ENCODE assay signal across 18 cellular contexts in genomic region chr10:102670871-102671434, GRCh38. TPM values are rescaled to one million over a fixed set of nuclear protein-coding genes. Genes with fewer than 3 reads are reported as not detected.
DNase-seq lines count a peak whose midpoint lies in the region; ATAC-seq and TF ChIP-seq lines count a peak whose summit lies in the region.
"Had no signal": no experiment of that assay in that cellular context is flagged by ENCODE, and none has a peak within 500 bp of the region (broad histone marks: within the 10 kb centered on the region; RNA-seq: fewer than 3 reads in every experiment).

No MANE protein-coding gene starts in this region.

- POLR2A ChIA-PET in CD4-positive, alpha-beta T cell (lab: Charles Lee), result interaction anchor here (1.0 to 1.3 kb wide), 4 partner anchors 10 to 43 kb away, joined by 3 to 6 read pairs (median 4); partner anchors contain the start of genes ARL3, SFXN2 and TRIM8

- H3K27me3 ChIP-seq in CD4-positive, alpha-beta T cell (ENCODE audit: control insufficient read depth, insufficient read depth, low read length), result no peaks in the 10 kb centered on the region
- H3K27me3 ChIP-seq: Peyer's patch had no signal

- H3K4me3 Mint-ChIP-seq in CD4-positive, alpha-beta T cell, result peak overlapping the region; percentile 25
- H3K4me3 Mint-ChIP-seq: type B pancreatic cell had no signal

- no peak overlapping the region for H3K27ac Mint-ChIP-seq in CD4-positive, alpha-beta T cell
- H3K27ac Mint-ChIP-seq: type B pancreatic cell had no signal

- H3K9me3 ChIP-seq in CD4-positive, alpha-beta T cell (ENCODE audit: control insufficient read depth, low read length), result no peaks in the 10 kb centered on the region
- H3K9me3 ChIP-seq in mesodermal cell (ENCODE audit: control insufficient read depth, low read length), result no peaks in the 10 kb centered on the region
- H3K9me3 ChIP-seq: Peyer's patch had no signal

- peaks cover 69% of the 10 kb centered on the region for H3K4me1 ChIP-seq in mesodermal cell (ENCODE audit: control insufficient read depth, insufficient read depth, low read length, poor library complexity, severe bottlenecking)

- H3K4me3 ChIP-seq in mesodermal cell (ENCODE audit: extremely low read depth, insufficient read depth, low read length, poor library complexity, severe bottlenecking), result no peak overlapping the region
- H3K4me3 ChIP-seq: GM23248, Peyer's patch had no signal

- peaks cover 61% of the 10 kb centered on the region for H3K4me1 Mint-ChIP-seq in CD4-positive, alpha-beta T cell (ENCODE audit: low read depth)

- intact Hi-C loops in CD4-positive, alpha-beta T cell (cut with DNase I, micrococcal nuclease), result no loop called here

- no peak for DNase-seq in CD4-positive, alpha-beta T cell
- peak; percentile 12 for DNase-seq in HuH-7 (ENCODE audit: low spot score)
- DNase-seq in activated gamma-delta T cell (lab: John Stamatoyannopoulos, UW), result no peak
- no peak for DNase-seq in COLO829 (ENCODE audit: low spot score)
- DNase-seq in iPS-NIHi11 (ENCODE audit: low spot score), result no peak
- DNase-seq: DMS53; foreskin melanocyte; GM23248; NCI-H1105; NCI-H510A treated with DMSO at 0.1 percent for 48 hours; nucleus accumbens; stimulated activated CD4-positive, alpha-beta T cell treated with anti-CD3 and anti-CD28 coated beads, Interleukin-4, amount 100 ng/mL, for 4 hours had no signal

- no peak for TF ChIP-seq CTCF in CD4-positive, alpha-beta T cell (IDR thresholded peaks at IDR 0.05)

- H3K36me3 Mint-ChIP-seq in CD4-positive, alpha-beta T cell (ENCODE audit: low read depth), result no peaks in the 10 kb centered on the region
- H3K36me3 Mint-ChIP-seq: activated naive CD4-positive, alpha-beta T cell treated with anti-CD3 and anti-CD28 coated beads, Interleukin-2, amount 50 U/mL, for 72 hours; type B pancreatic cell had no signal

- no peak overlapping the region for H3K27ac ChIP-seq in CD4-positive, alpha-beta T cell (ENCODE audit: low read depth, low read length)
- H3K27ac ChIP-seq in angular gyrus (ENCODE audit: low read depth, low read length) (peak overlapping the region; percentile 59), mesodermal cell (ENCODE audit: low read depth, low read length, severe bottlenecking) (peak overlapping the region; percentile 62)
- H3K27ac ChIP-seq: GM23248 had no signal

- CTCF ChIA-PET in CD4-positive, alpha-beta T cell (lab: Charles Lee), result no interaction called here

- no peaks in the 10 kb centered on the region for H3K36me3 ChIP-seq in mesodermal cell (ENCODE audit: control insufficient read depth, insufficient read depth, low read length)
- H3K36me3 ChIP-seq: Peyer's patch had no signal

- H3K27me3 Mint-ChIP-seq in CD4-positive, alpha-beta T cell, result no peaks in the 10 kb centered on the region
- H3K27me3 Mint-ChIP-seq: type B pancreatic cell had no signal

- 75 to 90% methylated on average over 3 to 5 of the region's 6 CpGs for WGBS in mesodermal cell (ENCODE audit: insufficient coverage in 2 of 2), 2 experiments

- no peaks in the 10 kb centered on the region for H3K9me3 Mint-ChIP-seq in CD4-positive, alpha-beta T cell
- H3K9me3 Mint-ChIP-seq: activated naive CD4-positive, alpha-beta T cell treated with anti-CD3 and anti-CD28 coated beads, Interleukin-2, amount 50 U/mL, for 72 hours; type B pancreatic cell had no signal

- no peak for ATAC-seq in CD4-positive, alpha-beta T cell (ENCODE audit: poor library complexity)
- no peak for ATAC-seq in HG03097 (IDR thresholded peaks at IDR 0.05; ENCODE audit: low FRiP score, unreplicated experiment)
- ATAC-seq: activated naive CD4-positive, alpha-beta T cell treated with anti-CD3 and anti-CD28 coated beads, Interleukin-2, amount 50 U/mL, for 72 hours had no signal

RNA-seq across cellular contexts. Expression of gene TRIM8, which starts 26.7 kb away (rescaled TPM):
- 10 to 100 TPM; 80.9 to 81.6 TPM for total RNA-seq in CD4-positive, alpha-beta T cell
- 138 TPM for polyA plus RNA-seq in mesodermal cell (2013, experiment 1 of 2)
- polyA plus RNA-seq in mesodermal cell (2013, experiment 2 of 2), result 118 TPM

RNA-seq across cellular contexts. Expression of gene ARL3, which starts 43.2 kb away (rescaled TPM):
- 1 to 10 TPM in 1 of 2 experiments, under 1 TPM in 1; 0.99 to 1.3 TPM for total RNA-seq in CD4-positive, alpha-beta T cell
- polyA plus RNA-seq in mesodermal cell (2013, experiment 1 of 2), result 28.2 TPM
- polyA plus RNA-seq in mesodermal cell (2013, experiment 2 of 2), result 29.8 TPM

RNA-seq across cellular contexts. Expression of gene SFXN2, which starts 43.5 kb away (rescaled TPM):
- total RNA-seq in CD4-positive, alpha-beta T cell, result 1 to 10 TPM; 6.4 to 7.6 TPM
- 6.2 TPM for polyA plus RNA-seq in mesodermal cell (2013, experiment 1 of 2)
- 4.7 TPM for polyA plus RNA-seq in mesodermal cell (2013, experiment 2 of 2)
